11 cellular contexts compared by ENCODE assay signal in genomic region chr2:168712053-168712452, GRCh38.
A peak's percentile ranks its signal among the peaks of the same experiment; 100 is the strongest.
DNase-seq lines count a peak whose midpoint lies in the region; ATAC-seq, FAIRE-seq and TF ChIP-seq lines count a peak whose summit lies in the region.
"Had no signal": no experiment of that assay in that cellular context is flagged by ENCODE, and none has a peak within 500 bp of the region (broad histone marks: within the 10 kb centered on the region; RNA-seq: fewer than 3 reads in every experiment).

No MANE protein-coding gene starts in this region.

- peaks cover 16% of the 10 kb centered on the region for H3K4me1 Mint-ChIP-seq in stimulated activated memory B cell treated with anti-CD40 and anti-IgM and Interleukin-4, amounts not matched to agents 10 μg/mL and 1 μg/mL and 100 μg/mL, for 72 hours
- H3K4me1 Mint-ChIP-seq in nephron progenitor cell, result peaks cover 5% of the 10 kb centered on the region

- H3K27me3 ChIP-seq in pancreas, result no peaks in the 10 kb centered on the region

- ATAC-seq in HG02798 (IDR thresholded peaks at IDR 0.05; ENCODE audit: poor library complexity, unreplicated experiment) (peak; percentile 97), pancreas (no peak)
- ATAC-seq in stimulated activated memory B cell treated with anti-CD40 and anti-IgM and Interleukin-4, amounts not matched to agents 10 μg/mL and 1 μg/mL and 100 μg/mL, for 72 hours, result peak; percentile 96

- TF ChIP-seq POLR2A in NB4 (IDR thresholded peaks at IDR 0.05; ENCODE audit: extremely low read depth, insufficient read length), result no peak

- H3K4me3 ChIP-seq in NB4 (ENCODE audit: low read depth, low read length) (no peak overlapping the region), pancreas (no peak overlapping the region)
- H3K4me3 ChIP-seq: A549 had no signal

- H3K36me3 Mint-ChIP-seq in stimulated activated memory B cell treated with anti-CD40 and anti-IgM and Interleukin-4, amounts not matched to agents 10 μg/mL and 1 μg/mL and 100 μg/mL, for 72 hours, result no peaks in the 10 kb centered on the region
- H3K36me3 Mint-ChIP-seq in nephron progenitor cell (ENCODE audit: low read depth), result peaks cover 14% of the 10 kb centered on the region

- no peak overlapping the region for H3K27ac Mint-ChIP-seq in stimulated activated memory B cell treated with anti-CD40 and anti-IgM and Interleukin-4, amounts not matched to agents 10 μg/mL and 1 μg/mL and 100 μg/mL, for 72 hours
- no peak overlapping the region for H3K27ac Mint-ChIP-seq in nephron progenitor cell

- H3K9me3 Mint-ChIP-seq in stimulated activated memory B cell treated with anti-CD40 and anti-IgM and Interleukin-4, amounts not matched to agents 10 μg/mL and 1 μg/mL and 100 μg/mL, for 72 hours, result no peaks in the 10 kb centered on the region
- H3K9me3 Mint-ChIP-seq in nephron progenitor cell, result no peaks in the 10 kb centered on the region

- TF ChIP-seq CTCF in NB4 (IDR thresholded peaks at IDR 0.05; ENCODE audit: low read depth, low read length) (peak; percentile 10), pancreas (IDR thresholded peaks at IDR 0.05) (no peak), nephron progenitor cell (IDR thresholded peaks at IDR 0.05) (no peak)

- no peaks in the 10 kb centered on the region for H3K4me1 ChIP-seq in pancreas
- H3K4me1 ChIP-seq: A549 had no signal

- no peaks in the 10 kb centered on the region for H3K36me3 ChIP-seq in pancreas

- H3K27me3 Mint-ChIP-seq in stimulated activated memory B cell treated with anti-CD40 and anti-IgM and Interleukin-4, amounts not matched to agents 10 μg/mL and 1 μg/mL and 100 μg/mL, for 72 hours, result no peaks in the 10 kb centered on the region
- H3K27me3 Mint-ChIP-seq in nephron progenitor cell (ENCODE audit: low read depth, poor library complexity), result no peaks in the 10 kb centered on the region

- H3K9me3 ChIP-seq in pancreas, result no peaks in the 10 kb centered on the region
- H3K9me3 ChIP-seq: A549 had no signal

- WGBS in pancreas, 2 donors, result 80 to 92% methylated on average over 1 of the region's 1 CpG

- intact Hi-C loops in pancreas (cut with DNase I), result no loop called here

- no peak for FAIRE-seq in pancreas (lab: Jason Lieb, UNC)
- FAIRE-seq: A549, astrocyte, islet of Langerhans had no signal

- no peak overlapping the region for H3K27ac ChIP-seq in pancreas
- H3K27ac ChIP-seq: A549 had no signal

- DNase-seq in NCI-H82 (lab: John Stamatoyannopoulos, UW) (peak; percentile 33), NCI-H82 treated with DMSO at 0.1 percent for 48 hours (lab: John Stamatoyannopoulos, UW; ENCODE audit: unreplicated experiment) (no peak), NB4 (ENCODE audit: low read depth) (peak; percentile 15), pancreas (no peak), nephron progenitor cell (no peak), NCI-H1694 treated with DMSO at 0.1 percent for 48 hours (lab: John Stamatoyannopoulos, UW) (no peak)

- H3K4me3 Mint-ChIP-seq in stimulated activated memory B cell treated with anti-CD40 and anti-IgM and Interleukin-4, amounts not matched to agents 10 μg/mL and 1 μg/mL and 100 μg/mL, for 72 hours, result no peak overlapping the region
- H3K4me3 Mint-ChIP-seq in nephron progenitor cell, result no peak overlapping the region

Comparison
In these comparisons a context has a peak if more than half of its experiments do, and no peak if none do; other contexts are left out.
1. DNase-seq: peak in NCI-H82 (single experiment) and NB4 (single experiment); none in NCI-H82 treated with DMSO at 0.1 percent for 48 hours (single experiment), pancreas (0 of 6), nephron progenitor cell (single experiment) and NCI-H1694 treated with DMSO at 0.1 percent for 48 hours (single experiment).
2. ATAC-seq: peak in HG02798 (single experiment) and stimulated activated memory B cell treated with anti-CD40 and anti-IgM and Interleukin-4, amounts not matched to agents 10 μg/mL and 1 μg/mL and 100 μg/mL, for 72 hours (single experiment); none in pancreas (0 of 4).